In the genomic region with DNA sequence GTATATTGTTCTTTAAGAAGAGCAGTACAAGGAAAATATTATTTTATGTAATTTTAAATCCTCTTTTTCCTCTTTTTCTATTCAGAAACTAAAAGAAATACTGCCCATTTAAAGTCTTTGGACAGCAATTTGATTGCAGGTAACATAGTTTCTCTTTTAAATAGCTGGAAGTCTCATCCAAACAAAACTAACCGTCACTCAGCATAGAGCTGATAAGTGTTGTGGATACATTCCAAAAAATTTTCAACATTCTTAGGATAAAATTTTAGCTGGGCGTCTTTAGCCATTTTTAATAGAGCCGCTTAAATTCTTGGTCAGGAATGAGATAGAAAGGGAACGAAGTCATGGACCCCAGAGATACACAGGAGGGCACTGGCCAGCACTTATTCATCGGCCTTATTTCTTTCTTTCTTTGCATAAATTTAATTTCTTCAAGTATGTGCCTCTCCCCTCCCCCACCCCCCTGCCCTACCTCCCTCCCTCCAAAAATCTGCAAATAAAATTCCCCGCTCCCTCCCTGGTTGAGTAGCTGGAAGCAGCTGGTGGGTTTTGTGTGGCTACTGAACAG, we compare ENCODE assay signal across 25 cellular contexts.
"Had no signal": no experiment of that assay in that cellular context is flagged by ENCODE, and none has a peak within 500 bp of the region (broad histone marks: within the 10 kb centered on the region; RNA-seq: fewer than 3 reads in every experiment).

No MANE protein-coding gene starts in this region.

- H3K27me3 ChIP-seq: body of pancreas, cardiac muscle cell, hepatocyte, ovary, stomach, suprapubic skin, transverse colon had no signal

- ATAC-seq: activated CD8-positive, alpha-beta T cell treated with anti-CD3 and anti-CD28 coated beads, Interleukin-2, amount 10 ng/mL, durations not matched to agents 7 days and 5 days; activated naive CD8-positive, alpha-beta T cell treated with anti-CD3 and anti-CD28 coated beads, Interleukin-2, amount 50 U/mL, for 24 hours; body of pancreas; left colon; mucosa of descending colon; sciatic nerve; stimulated activated effector memory CD8-positive, alpha-beta T cell treated with anti-CD3 and anti-CD28 coated beads, Interleukin-12 subunit alpha, Interleukin-12 subunit beta, amount 100 ng/mL, for 72 hours had no signal

- H3K36me3 ChIP-seq: cardiac muscle cell, ovary, stomach, suprapubic skin, transverse colon, WERI-Rb-1 had no signal

- DNase-seq: activated CD4-positive, alpha-beta T cell treated with anti-CD3 and anti-CD28 coated beads for 1 hour; activated CD4-positive, alpha-beta T cell treated with anti-CD3 and anti-CD28 coated beads, Interleukin-2, amount 50 U/mL, for 1 hour; activated CD8-positive, alpha-beta T cell treated with anti-CD3 and anti-CD28 coated beads, Interleukin-2, amount 10 ng/mL, durations not matched to agents 7 days and 5 days; activated gamma-delta T cell; activated naive CD4-positive, alpha-beta T cell treated with anti-CD3 and anti-CD28 coated beads, Interleukin-2, amount 50 U/mL, for 16 hours; activated naive CD8-positive, alpha-beta T cell treated with anti-CD3 and anti-CD28 coated beads, Interleukin-2, amount 50 U/mL, for 24 hours; body of pancreas; cortex of kidney; effector CD4-positive, alpha-beta T cell; foreskin melanocyte; left colon; mucosa of descending colon; ovary; small intestine; stimulated activated CD4-positive, alpha-beta T cell treated with anti-CD3 and anti-CD28 coated beads, Interleukin-2, amount 100 ng/mL, for 24 hours; stomach; transverse colon; WERI-Rb-1 had no signal

- H3K27me3 Mint-ChIP-seq: activated naive CD8-positive, alpha-beta T cell treated with anti-CD3 and anti-CD28 coated beads, Interleukin-2, amount 50 U/mL, for 24 hours had no signal

- H3K4me2 ChIP-seq: hepatocyte had no signal

- H3K27ac Mint-ChIP-seq: activated CD8-positive, alpha-beta T cell treated with anti-CD3 and anti-CD28 coated beads, Interleukin-2, amount 10 ng/mL, durations not matched to agents 7 days and 5 days; activated naive CD8-positive, alpha-beta T cell treated with anti-CD3 and anti-CD28 coated beads, Interleukin-2, amount 50 U/mL, for 24 hours; activated T-helper 1 cell treated with anti-CD3 and anti-CD28 coated beads, Interleukin-12 subunit alpha, Interleukin-12 subunit beta, Interleukin-2, Interleukin-4 antibody, amounts not matched to agents 30 ng/mL and 10 ng/mL and 1 ng/mL, durations not matched to agents 14 hours and 24 hours and 36 hours; memory B cell; stimulated activated effector memory CD8-positive, alpha-beta T cell treated with anti-CD3 and anti-CD28 coated beads, Interleukin-12 subunit alpha, Interleukin-12 subunit beta, amount 100 ng/mL, for 72 hours had no signal

- H3K4me1 Mint-ChIP-seq: activated naive CD8-positive, alpha-beta T cell treated with anti-CD3 and anti-CD28 coated beads, Interleukin-2, amount 50 U/mL, for 24 hours; memory B cell; stimulated activated effector memory CD8-positive, alpha-beta T cell treated with anti-CD3 and anti-CD28 coated beads, Interleukin-12 subunit alpha, Interleukin-12 subunit beta, amount 100 ng/mL, for 72 hours had no signal

- H3K4me1 ChIP-seq: body of pancreas, stomach, suprapubic skin, transverse colon had no signal

- H3K27ac ChIP-seq: body of pancreas, cardiac muscle cell, hepatocyte, ovary, stomach, suprapubic skin, transverse colon, WERI-Rb-1 had no signal

- H3K9me3 ChIP-seq: body of pancreas, mucosa of descending colon, ovary, stomach, suprapubic skin, transverse colon had no signal

- H3K4me3 ChIP-seq: body of pancreas, cardiac muscle cell, hepatocyte, mucosa of descending colon, ovary, stomach, suprapubic skin, transverse colon had no signal

- H3K4me3 Mint-ChIP-seq: activated CD8-positive, alpha-beta T cell treated with anti-CD3 and anti-CD28 coated beads, Interleukin-2, amount 10 ng/mL, durations not matched to agents 7 days and 5 days; activated naive CD8-positive, alpha-beta T cell treated with anti-CD3 and anti-CD28 coated beads, Interleukin-2, amount 50 U/mL, for 24 hours; activated T-helper 1 cell treated with anti-CD3 and anti-CD28 coated beads, Interleukin-12 subunit alpha, Interleukin-12 subunit beta, Interleukin-2, Interleukin-4 antibody, amounts not matched to agents 30 ng/mL and 10 ng/mL and 1 ng/mL, durations not matched to agents 14 hours and 24 hours and 36 hours; memory B cell; stimulated activated effector memory CD8-positive, alpha-beta T cell treated with anti-CD3 and anti-CD28 coated beads, Interleukin-12 subunit alpha, Interleukin-12 subunit beta, amount 100 ng/mL, for 72 hours had no signal

- H2AFZ ChIP-seq: hepatocyte had no signal

- H3K9me3 Mint-ChIP-seq: activated naive CD8-positive, alpha-beta T cell treated with anti-CD3 and anti-CD28 coated beads, Interleukin-2, amount 50 U/mL, for 24 hours; activated T-helper 1 cell treated with anti-CD3 and anti-CD28 coated beads, Interleukin-12 subunit alpha, Interleukin-12 subunit beta, Interleukin-2, Interleukin-4 antibody, amounts not matched to agents 30 ng/mL and 10 ng/mL and 1 ng/mL, durations not matched to agents 14 hours and 24 hours and 36 hours; memory B cell; stimulated activated effector memory CD8-positive, alpha-beta T cell treated with anti-CD3 and anti-CD28 coated beads, Interleukin-12 subunit alpha, Interleukin-12 subunit beta, amount 100 ng/mL, for 72 hours had no signal

- H3K36me3 Mint-ChIP-seq: memory B cell; stimulated activated effector memory CD8-positive, alpha-beta T cell treated with anti-CD3 and anti-CD28 coated beads, Interleukin-12 subunit alpha, Interleukin-12 subunit beta, amount 100 ng/mL, for 72 hours had no signal
